8 cellular contexts compared by ENCODE assay signal in genomic region chr12:88578821-88579518, GRCh38. TPM values are rescaled to one million over a fixed set of nuclear protein-coding genes. Genes with fewer than 3 reads are reported as not detected.
DNase-seq lines count a peak whose midpoint lies in the region; ATAC-seq, FAIRE-seq and TF ChIP-seq lines count a peak whose summit lies in the region.

No MANE protein-coding gene starts in this region.

- intact Hi-C loops in naive thymus-derived CD4-positive, alpha-beta T cell (cut with micrococcal nuclease): no loop called here

- no peaks in the 10 kb centered on the region for H3K36me3 ChIP-seq in small intestine (ENCODE audit: control insufficient read depth in 2 of 2, insufficient read depth in 2 of 2, low read length in 2 of 2)
- no peaks in the 10 kb centered on the region for H3K36me3 ChIP-seq in naive thymus-derived CD4-positive, alpha-beta T cell (ENCODE audit: control insufficient read depth in 2 of 3, insufficient read depth in 3 of 3, low read length in 3 of 3)

- peak overlapping the region in 1 of 2 donors; percentile 42 for H3K27ac ChIP-seq in small intestine (ENCODE audit: low read depth in 1 of 2, low read length in 1 of 2)
- no peak overlapping the region for H3K27ac ChIP-seq in naive thymus-derived CD4-positive, alpha-beta T cell (ENCODE audit: low read depth, low read length)

- 7 to 19% (median 19%) methylated on average over 15 of the region's 15 CpGs for WGBS in small intestine, 3 donors

- H3K27me3 ChIP-seq in small intestine (ENCODE audit: control insufficient read depth in 2 of 2, insufficient read depth in 2 of 2, low read length in 2 of 2): no peaks in the 10 kb centered on the region
- H3K27me3 ChIP-seq in naive thymus-derived CD4-positive, alpha-beta T cell (ENCODE audit: control insufficient read depth in 2 of 2, insufficient read depth in 2 of 2, low read length in 2 of 2): peaks cover 0 to 5% of the 10 kb centered on the region in 2 donors

- H3K27ac Mint-ChIP-seq in naive thymus-derived CD4-positive, alpha-beta T cell: no peak overlapping the region

- peaks cover 30 to 62% (median 37%) of the 10 kb centered on the region in 5 donors for H3K27me3 Mint-ChIP-seq in naive thymus-derived CD4-positive, alpha-beta T cell

- CTCF ChIA-PET in naive thymus-derived CD4-positive, alpha-beta T cell (lab: Charles Lee): no interaction called here

- no peak for ATAC-seq in naive thymus-derived CD4-positive, alpha-beta T cell
- no peak for ATAC-seq in HG02571 (IDR thresholded peaks at IDR 0.05; ENCODE audit: unreplicated experiment)

- no peaks in the 10 kb centered on the region for H3K9me3 ChIP-seq in small intestine (ENCODE audit: control insufficient read depth, low read depth)
- no peaks in the 10 kb centered on the region for H3K9me3 ChIP-seq in naive thymus-derived CD4-positive, alpha-beta T cell (ENCODE audit: control insufficient read depth in 2 of 3, low read length in 3 of 3)

- peaks cover 0 to 9% (median 0%) of the 10 kb centered on the region in 11 donors for H3K9me3 Mint-ChIP-seq in naive thymus-derived CD4-positive, alpha-beta T cell

- no peak for FAIRE-seq in small intestine (lab: Jason Lieb, UNC)

- POLR2A ChIA-PET in naive thymus-derived CD4-positive, alpha-beta T cell (lab: Charles Lee): no interaction called here

- no peaks in the 10 kb centered on the region for H3K36me3 Mint-ChIP-seq in naive thymus-derived CD4-positive, alpha-beta T cell

- H3K4me3 Mint-ChIP-seq in naive thymus-derived CD4-positive, alpha-beta T cell: peak overlapping the region in 4 of 10 donors; percentile 19 to 49 (median 21)

- H3K4me1 ChIP-seq in small intestine (ENCODE audit: control insufficient read depth in 2 of 2, insufficient read depth in 1 of 2, low read depth in 1 of 2, low read length in 1 of 2): peaks cover 0 to 4% of the 10 kb centered on the region in 2 donors
- no peaks in the 10 kb centered on the region for H3K4me1 ChIP-seq in naive thymus-derived CD4-positive, alpha-beta T cell (ENCODE audit: control insufficient read depth in 2 of 2, insufficient read depth in 2 of 2, low read length in 2 of 2)

- peaks cover 4 to 11% (median 5%) of the 10 kb centered on the region in 7 donors for H3K4me1 Mint-ChIP-seq in naive thymus-derived CD4-positive, alpha-beta T cell

- peak; percentile 39 for TF ChIP-seq CTCF in WI38 (IDR thresholded peaks at IDR 0.05; ENCODE audit: low read depth, low read length)

- DNase-seq in EH (ENCODE audit: low read depth) (peak; percentile 56), NCI-H146 (lab: John Stamatoyannopoulos, UW) (peak; percentile 79), hepatic stellate cell (ENCODE audit: low spot score) (peak; percentile 32), small intestine (peak; percentile 61), H4 (ENCODE audit: low spot score) (no peak)
- DNase-seq in naive thymus-derived CD4-positive, alpha-beta T cell: no peak

- H3K4me3 ChIP-seq in WI38 (ENCODE audit: low read depth, low read length) (peak overlapping the region; percentile 76), small intestine (ENCODE audit: low read depth in 1 of 2, low read length in 2 of 2) (peak overlapping the region; percentile 59 to 70)
- no peak overlapping the region for H3K4me3 ChIP-seq in naive thymus-derived CD4-positive, alpha-beta T cell (ENCODE audit: low read length)

RNA-seq across cellular contexts. Expression of gene KITLG, which starts 1.3 kb away (rescaled TPM):
- polyA plus RNA-seq in small intestine: 1 to 10 TPM; 4.5 to 8.1 (median 7.6) TPM
- total RNA-seq in naive thymus-derived CD4-positive, alpha-beta T cell: under 1 TPM in 2 of 5 experiments, not detected in 3; 0.05 to 0.24 TPM
- not detected for polyA plus RNA-seq in naive thymus-derived CD4-positive, alpha-beta T cell
- 12.3 and 13.0 TPM in 2 replicates for total RNA-seq in H4 (2014; rRNA removed; shearing (Covaris generic))

Comparison
In these comparisons a context has a peak if more than half of its experiments do, and no peak if none do; other contexts are left out.
1. DNase-seq: peak in EH (single experiment), NCI-H146 (single experiment), hepatic stellate cell (single experiment) and small intestine (single experiment); none in naive thymus-derived CD4-positive, alpha-beta T cell (0 of 9) and H4 (single experiment).
2. RNA of gene KITLG, which starts 1.3 kb away (total RNA-seq): 12.3 to 13.0 TPM in H4; 0.05 to 0.24 TPM in naive thymus-derived CD4-positive, alpha-beta T cell; every median in the first group is over 10 times any median in the second.